In genomic region chr1:9606948-9607347, GRCh38 we compare ENCODE assay signal across 17 cellular contexts. TPM values are rescaled to one million over a fixed set of nuclear protein-coding genes. Genes with fewer than 3 reads are reported as not detected.
DNase-seq lines count a peak whose midpoint lies in the region; ATAC-seq and TF ChIP-seq lines count a peak whose summit lies in the region.
"Had no signal": no experiment of that assay in that cellular context is flagged by ENCODE, and none has a peak within 500 bp of the region (broad histone marks: within the 10 kb centered on the region; RNA-seq: fewer than 3 reads in every experiment).

No MANE protein-coding gene starts in this region.

- no peak overlapping the region for H3K27ac Mint-ChIP-seq in MCF 10A (ENCODE audit: low read depth, unreplicated experiment)

- H3K27ac ChIP-seq in breast epithelium (peak overlapping the region in 1 of 2 donors; percentile 43), testis (no peak overlapping the region)
- H3K27ac ChIP-seq: 22Rv1, BLaER1 had no signal

- H3K27me3 Mint-ChIP-seq in MCF 10A (ENCODE audit: insufficient read depth, unreplicated experiment) = no peaks in the 10 kb centered on the region

- WGBS in testis, 2 donors = 29 to 54% methylated on average over 4 to 10 of the region's 10 CpGs

- H3K9me3 ChIP-seq in breast epithelium (no peaks in the 10 kb centered on the region), testis (no peaks in the 10 kb centered on the region)
- H3K9me3 ChIP-seq: BLaER1 had no signal

- H3K4me1 Mint-ChIP-seq in MCF 10A (ENCODE audit: insufficient read depth, unreplicated experiment) = no peaks in the 10 kb centered on the region

- no peak overlapping the region for H3K4me3 Mint-ChIP-seq in MCF 10A (ENCODE audit: unreplicated experiment)

- H3K4me3 ChIP-seq in breast epithelium (peak overlapping the region in 2 of 3 donors; percentile 11 to 18), testis (no peak overlapping the region)
- H3K4me3 ChIP-seq: BLaER1 had no signal

- TF ChIP-seq CTCF in breast epithelium (IDR thresholded peaks at IDR 0.05) (no peak), MCF 10A (IDR thresholded peaks at IDR 0.05; ENCODE audit: unreplicated experiment) (no peak), testis (IDR thresholded peaks at IDR 0.05) (no peak)

- POLR2A ChIA-PET in MCF 10A (lab: Yijun Ruan, JAX) = no interaction called here

- ATAC-seq in Right ventricle myocardium superior (ENCODE audit: poor library complexity) = peak; percentile 70
- no peak for ATAC-seq in GM18870 (IDR thresholded peaks at IDR 0.05; ENCODE audit: unreplicated experiment)

- CTCF ChIA-PET in MCF 10A (lab: Yijun Ruan, JAX) = interaction anchor here (1.0 kb wide), 1 partner anchor 10 kb away, joined by 3 read pairs; no protein-coding TSS in a partner anchor

- H3K4me1 ChIP-seq in breast epithelium (no peaks in the 10 kb centered on the region), testis (no peaks in the 10 kb centered on the region)

- H3K36me3 Mint-ChIP-seq in MCF 10A (ENCODE audit: insufficient read depth, unreplicated experiment) = peaks cover 15% of the 10 kb centered on the region

- H3K9me3 Mint-ChIP-seq in MCF 10A (ENCODE audit: unreplicated experiment) = no peaks in the 10 kb centered on the region

- TF ChIP-seq POLR2A in breast epithelium (IDR thresholded peaks at IDR 0.05) = no peak
- TF ChIP-seq POLR2A in testis (IDR thresholded peaks at IDR 0.05) = no peak

- DNase-seq in breast epithelium (ENCODE audit: low spot score in 2 of 2) (peak in 1 of 2 donors; percentile 77), MCF 10A (ENCODE audit: unreplicated experiment) (no peak), Right ventricle myocardium superior (peak; percentile 69), medulla oblongata (ENCODE audit: extremely low spot score) (peak; percentile 70), testis (peak; percentile 63), glomerular visceral epithelial cell (ENCODE audit: extremely low spot score) (no peak), DMS79 treated with DMSO at 0.1 percent for 48 hours (lab: John Stamatoyannopoulos, UW) (no peak)
- DNase-seq: KG1, NCI-H1048, NCI-H146, NCI-H2081, NCI-H510A, NCI-H774, RPMI8226 had no signal

- no TSS peak for BruUV-seq in MCF 10A (replicated peaks; lab: Mats Ljungman, UMichigan)

- intact Hi-C loops in breast epithelium (cut with DNase I; ENCODE audit: low total_unique reads) = no loop called here
- intact Hi-C loops in MCF 10A (cut with micrococcal nuclease) = no loop called here
- intact Hi-C loops in Right ventricle myocardium superior (cut with DNase I) = no loop called here
- intact Hi-C loops in testis (cut with DNase I; ENCODE audit: low total_unique reads) = no loop called here

- H3K27me3 ChIP-seq in breast epithelium (no peaks in the 10 kb centered on the region), testis (no peaks in the 10 kb centered on the region)
- H3K27me3 ChIP-seq: BLaER1 had no signal

- H3K36me3 ChIP-seq in breast epithelium (no peaks in the 10 kb centered on the region), testis (ENCODE audit: low read depth, missing control alignments) (no peaks in the 10 kb centered on the region)

RNA-seq across cellular contexts. Expression of gene TMEM201, which starts 18.2 kb away (rescaled TPM):
- total RNA-seq in breast epithelium (1 to 10 TPM; 5.0 to 6.2 (median 5.0) TPM), MCF 10A (2022) (9.2 and 11.1 TPM in 2 replicates), Right ventricle myocardium superior (17.2 TPM), testis (10 to 100 TPM; 35.8 to 36.2 TPM)
- 26.6 TPM for polyA plus RNA-seq in testis (ENCODE audit: insufficient read depth, low read depth, low replicate concordance)

RNA-seq across cellular contexts. Expression of gene PIK3CD, which starts 44.6 kb away (rescaled TPM):
- total RNA-seq in breast epithelium = 10 to 100 TPM in 2 of 3 donors, 1 to 10 TPM in 1; 8.2 to 12.1 (median 11.9) TPM
- total RNA-seq in MCF 10A (2022) = 6.3 and 7.0 TPM in 2 replicates
- total RNA-seq in Right ventricle myocardium superior = 3.3 TPM
- total RNA-seq in testis = 10 to 100 TPM; 12.4 to 17.2 TPM
- 11.7 TPM for polyA plus RNA-seq in testis (ENCODE audit: insufficient read depth, low read depth, low replicate concordance)

Comparison
In these comparisons a context has a peak if more than half of its experiments do, and no peak if none do; other contexts are left out.
1. DNase-seq: peak in Right ventricle myocardium superior (single experiment), medulla oblongata (single experiment) and testis (single experiment); none in MCF 10A (single experiment), glomerular visceral epithelial cell (single experiment) and DMS79 treated with DMSO at 0.1 percent for 48 hours (single experiment).
2. H3K4me3 ChIP-seq: peak in breast epithelium (2 of 3); none in testis (0 of 2).